ENCODE assay signal across 4 cellular contexts in genomic region chr14:78325911-78326310, GRCh38.
"Had no signal": no experiment of that assay in that cellular context is flagged by ENCODE, and none has a peak within 500 bp of the region (broad histone marks: within the 10 kb centered on the region; RNA-seq: fewer than 3 reads in every experiment).

No MANE protein-coding gene starts in this region.

- H3K27ac Mint-ChIP-seq: IgD-negative memory B cell had no signal

- DNase-seq: IMR-90 had no signal

- H3K27ac ChIP-seq: HL-60 had no signal

- H3K4me3 Mint-ChIP-seq: IgD-negative memory B cell had no signal

- H3K4me3 ChIP-seq: K562 had no signal
